ENCODE assay signal across 7 cellular contexts in genomic region chr5:169805527-169805934, GRCh38.
DNase-seq lines count a peak whose midpoint lies in the region; ATAC-seq and TF ChIP-seq lines count a peak whose summit lies in the region.

No MANE protein-coding gene starts in this region.

- peaks cover 57% of the 10 kb centered on the region for H3K4me1 Mint-ChIP-seq in activated CD4-positive, alpha-beta memory T cell treated with anti-CD3 and anti-CD28 coated beads for 36 hours (ENCODE audit: low read depth)
- H3K4me1 Mint-ChIP-seq in neural crest cell: no peaks in the 10 kb centered on the region

- in situ Hi-C loops in GM18951 (cut with MboI; ENCODE audit: low sequenced_read_pairs, unreplicated experiment): no loop called here

- peak overlapping the region; percentile 87 for H3K27ac Mint-ChIP-seq in activated CD4-positive, alpha-beta memory T cell treated with anti-CD3 and anti-CD28 coated beads for 36 hours
- H3K27ac Mint-ChIP-seq in neural crest cell (ENCODE audit: unreplicated experiment): no peak overlapping the region

- CTCF ChIA-PET in activated CD4-positive, alpha-beta memory T cell treated with anti-CD3 and anti-CD28 coated beads for 36 hours (lab: Charles Lee): interaction anchor here (0.6 to 1.4 kb wide), 4 partner anchors 12 to 223 kb away, joined by 3 to 5 read pairs (median 3); no protein-coding TSS in a partner anchor

- no peaks in the 10 kb centered on the region for H3K9me3 Mint-ChIP-seq in activated CD4-positive, alpha-beta memory T cell treated with anti-CD3 and anti-CD28 coated beads for 36 hours
- no peaks in the 10 kb centered on the region for H3K9me3 Mint-ChIP-seq in neural crest cell

- peak; percentile 44 for TF ChIP-seq POLR2A in GM18951 (IDR thresholded peaks at IDR 0.05; ENCODE audit: extremely low read depth, insufficient read depth, insufficient read length)

- intact Hi-C loops in activated CD4-positive, alpha-beta memory T cell treated with anti-CD3 and anti-CD28 coated beads for 36 hours (cut with micrococcal nuclease): loop anchor here (1.0 to 10.0 kb wide), 6 partner anchors 102 to 527 kb away; partner anchors contain the start of genes INSYN2B, LCP2 and SPDL1

- peak; percentile 89 for ATAC-seq in HG02885 (IDR thresholded peaks at IDR 0.05; ENCODE audit: poor library complexity, unreplicated experiment)

- H3K36me3 Mint-ChIP-seq in activated CD4-positive, alpha-beta memory T cell treated with anti-CD3 and anti-CD28 coated beads for 36 hours: peaks cover 40% of the 10 kb centered on the region
- H3K36me3 Mint-ChIP-seq in neural crest cell (ENCODE audit: low read depth): no peaks in the 10 kb centered on the region

- no peak overlapping the region for H3K27ac ChIP-seq in substantia nigra (ENCODE audit: low read depth, low read length, poor library complexity, severe bottlenecking)

- H3K4me3 Mint-ChIP-seq in activated CD4-positive, alpha-beta memory T cell treated with anti-CD3 and anti-CD28 coated beads for 36 hours: peak overlapping the region; percentile 39
- no peak overlapping the region for H3K4me3 Mint-ChIP-seq in neural crest cell

- no peaks in the 10 kb centered on the region for H3K27me3 Mint-ChIP-seq in activated CD4-positive, alpha-beta memory T cell treated with anti-CD3 and anti-CD28 coated beads for 36 hours
- H3K27me3 Mint-ChIP-seq in neural crest cell (ENCODE audit: low read depth): peaks cover 20% of the 10 kb centered on the region

- peak; percentile 49 for TF ChIP-seq CTCF in neural crest cell (conservative IDR thresholded peaks at IDR 0.05)

- POLR2A ChIA-PET in activated CD4-positive, alpha-beta memory T cell treated with anti-CD3 and anti-CD28 coated beads for 36 hours (lab: Charles Lee): interaction anchor here (0.6 to 1.4 kb wide), 6 partner anchors 9 to 180 kb away, joined by 3 to 5 read pairs (median 4); no protein-coding TSS in a partner anchor

- DNase-seq in activated CD4-positive, alpha-beta memory T cell treated with anti-CD3 and anti-CD28 coated beads for 36 hours: peak; percentile 83
- DNase-seq in neural crest cell (ENCODE audit: low read depth, low spot score) (peak; percentile 5), AML-193 (lab: John Stamatoyannopoulos, UW) (no peak), substantia nigra (lab: John Stamatoyannopoulos, UW) (no peak), T1000 (lab: John Stamatoyannopoulos, UW) (no peak)

Comparison
In these comparisons a context has a peak if more than half of its experiments do, and no peak if none do; other contexts are left out.
1. DNase-seq: peak in activated CD4-positive, alpha-beta memory T cell treated with anti-CD3 and anti-CD28 coated beads for 36 hours (single experiment) and neural crest cell (single experiment); none in AML-193 (0 of 2), substantia nigra (0 of 49) and T1000 (single experiment).